ENCODE assay signal across 1 cellular context in genomic region chr19:39480337-39481228, GRCh38.
TF ChIP-seq lines count a peak whose summit lies in the region.

TIMM50 (plus strand) TSS chr19:39480838; CDS start chr19:39480854, 16 bp downstream.

TF ChIP-seq in K562, 482 proteins besides CTCF, POLR2A, EP300 and RAD21 (continued from another document):
- TF ChIP-seq RHOXF2B (CRISPR knock-in tag; conservative IDR thresholded peaks at IDR 0.05) (no peak), HDAC1 (IDR thresholded peaks at IDR 0.05) (peak in 1 of 2 experiments; percentile 92; a peak in 2 of 4 replicates), BDP1 (IDR thresholded peaks at IDR 0.05; ENCODE audit: insufficient read depth, insufficient read length) (no peak), MLLT1 (IDR thresholded peaks at IDR 0.05) (no peak), RBM34 (IDR thresholded peaks at IDR 0.05; ENCODE audit: borderline replicate concordance, insufficient read depth, low read length) (no peak), HDAC3 (IDR thresholded peaks at IDR 0.05; ENCODE audit: borderline replicate concordance, partially characterized antibody) (no peak), SMARCE1 (IDR thresholded peaks at IDR 0.05) (peak; percentile 55), FOXP4 (CRISPR knock-in tag; IDR thresholded peaks at IDR 0.05; ENCODE audit: borderline replicate concordance) (peak; percentile 77; the same call in 1 of the 2 replicates), TCF15 (CRISPR knock-in tag; IDR thresholded peaks at IDR 0.05) (no peak), ZNF140 (CRISPR knock-in tag; IDR thresholded peaks at IDR 0.05) (no peak), RNF219 (CRISPR knock-in tag; IDR thresholded peaks at IDR 0.05) (no peak), RAD51 (IDR thresholded peaks at IDR 0.05; ENCODE audit: borderline replicate concordance, low read depth) (no peak), TEAD2 (tag; IDR thresholded peaks at IDR 0.05) (no peak), KAT2B (IDR thresholded peaks at IDR 0.05; ENCODE audit: low read depth, low read length) (no peak), NELFE (IDR thresholded peaks at IDR 0.05; ENCODE audit: insufficient read depth, insufficient read length) (no peak), TAF1 (IDR thresholded peaks at IDR 0.05; ENCODE audit: control insufficient read depth, extremely low read depth, insufficient read depth, low read length, severe bottlenecking) (peak; percentile 97), POLR3A (IDR thresholded peaks at IDR 0.05; ENCODE audit: borderline replicate concordance, extremely low read depth, insufficient read depth, insufficient read length) (no peak), MECOM (CRISPR knock-in tag; IDR thresholded peaks at IDR 0.05) (no peak), PML (IDR thresholded peaks at IDR 0.05; ENCODE audit: low read length) (peak; percentile 23; the same call in 1 of the 2 replicates), SIX5 (IDR thresholded peaks at IDR 0.05; ENCODE audit: borderline replicate concordance in 1 of 2, insufficient read depth in 1 of 2, low read depth in 1 of 2, low read length in 2 of 2) (0 out of 4 replicates have a peak, but pooled peaks of 1 of the 2 experiments have one; percentile 16), ZNF133 (CRISPR knock-in tag; IDR thresholded peaks at IDR 0.05) (no peak), KLF13 (tag; IDR thresholded peaks at IDR 0.05; ENCODE audit: borderline replicate concordance, low read depth) (peak; percentile 99), GTF2E2 (tag; IDR thresholded peaks at IDR 0.05) (peak; percentile 79), ETV6 (IDR thresholded peaks at IDR 0.05; ENCODE audit: borderline replicate concordance in 1 of 2, low read depth in 2 of 2, low read length in 1 of 2) (no peak), ETV6 (CRISPR knock-in tag; IDR thresholded peaks at IDR 0.05; ENCODE audit: borderline replicate concordance) (peak; percentile 75; the same call in 1 of the 2 replicates), ETV1 (tag; conservative IDR thresholded peaks at IDR 0.05; ENCODE audit: low read depth) (no peak), REST (CRISPR knock-in tag; IDR thresholded peaks at IDR 0.05; ENCODE audit: low read depth) (no peak), ZKSCAN1 (IDR thresholded peaks at IDR 0.05; ENCODE audit: low read depth, low read length) (peak; percentile 22; the same call in 1 of the 2 replicates), HOMEZ (CRISPR knock-in tag; IDR thresholded peaks at IDR 0.05) (no peak), MAZ (CRISPR knock-in tag; conservative IDR thresholded peaks at IDR 0.05 in 1 of 2, IDR thresholded peaks at IDR 0.05 in 1 of 2) (peak; percentile 82 to 93), ZFPM2 (CRISPR knock-in tag; IDR thresholded peaks at IDR 0.05) (no peak), ERF (CRISPR knock-in tag; IDR thresholded peaks at IDR 0.05) (no peak), HSF4 (CRISPR knock-in tag; IDR thresholded peaks at IDR 0.05; ENCODE audit: borderline replicate concordance) (no peak), FOSL1 (tag; conservative IDR thresholded peaks at IDR 0.05) (no peak; the same call in 1 of the 2 replicates), MTA2 (IDR thresholded peaks at IDR 0.05; ENCODE audit: low read depth) (no peak), MXD1 (CRISPR knock-in tag; IDR thresholded peaks at IDR 0.05; ENCODE audit: borderline replicate concordance, poor library complexity, severe bottlenecking) (peak; percentile 10), ETV5 (CRISPR knock-in tag; IDR thresholded peaks at IDR 0.05; ENCODE audit: low read depth) (0 out of 2 replicates have a peak, but pooled peaks have one; percentile 38), TEAD4 (IDR thresholded peaks at IDR 0.05; ENCODE audit: low read length) (0 out of 2 replicates have a peak, but pooled peaks have one; percentile 6), TEAD4 (CRISPR knock-in tag; IDR thresholded peaks at IDR 0.05; ENCODE audit: borderline replicate concordance) (no peak), CHD2 (IDR thresholded peaks at IDR 0.05; ENCODE audit: low read depth, low read length) (peak; percentile 80), EGR1 (conservative IDR thresholded peaks at IDR 0.05) (peak; percentile 87), CEBPZ (IDR thresholded peaks at IDR 0.05; ENCODE audit: borderline replicate concordance, low read depth, low read length) (no peak), ZNF507 (tag; conservative IDR thresholded peaks at IDR 0.05) (no peak), CXXC5 (CRISPR knock-in tag; IDR thresholded peaks at IDR 0.05) (peak; percentile 86)
TF ChIP-seq in K562: peak in this region for 151.
